8 cellular contexts compared by ENCODE assay signal in genomic region chr6:29942275-29943052, GRCh38. TPM values are rescaled to one million over a fixed set of nuclear protein-coding genes. Genes with fewer than 3 reads are reported as not detected.
DNase-seq lines count a peak whose midpoint lies in the region; ATAC-seq and TF ChIP-seq lines count a peak whose summit lies in the region.

HLA-A (plus strand) TSS chr6:29942532; CDS start chr6:29942554, 22 bp downstream.

- DNase-seq in NCI-H1105 treated with DMSO at 0.1 percent for 48 hours (lab: John Stamatoyannopoulos, UW): peak; percentile 88
- DNase-seq in activated naive CD8-positive, alpha-beta T cell treated with anti-CD3 and anti-CD28 coated beads, Interleukin-2, amount 10 ng/mL, durations not matched to agents 7 days and 5 days: peak; percentile 87
- DNase-seq in head of caudate nucleus: peak; percentile 77 to 98 (median 92)
- peak; percentile 94 for DNase-seq in osteocyte (ENCODE audit: extremely low spot score, unreplicated experiment)
- peak; percentile 84 for DNase-seq in thoracic aorta (ENCODE audit: low spot score)

- H3K27ac ChIP-seq in SU-DHL-6 (ENCODE audit: low read depth, low read length) (peak within 1 kb of the TSS; percentile 22; the same call in 1 of the 2 replicates), thoracic aorta (peak within 1 kb of the TSS; percentile 85 to 92)

- peaks cover 40% of the 10 kb centered on the region for H3K36me3 Mint-ChIP-seq in activated naive CD8-positive, alpha-beta T cell treated with anti-CD3 and anti-CD28 coated beads, Interleukin-2, amount 10 ng/mL, durations not matched to agents 7 days and 5 days
- H3K36me3 Mint-ChIP-seq in osteocyte (ENCODE audit: unreplicated experiment): peaks cover 8% of the 10 kb centered on the region

- ATAC-seq in HG02642 (IDR thresholded peaks at IDR 0.05; ENCODE audit: poor library complexity, unreplicated experiment): peak; percentile 91
- ATAC-seq in activated naive CD8-positive, alpha-beta T cell treated with anti-CD3 and anti-CD28 coated beads, Interleukin-2, amount 10 ng/mL, durations not matched to agents 7 days and 5 days (ENCODE audit: low read depth): peak; percentile 89
- peak; percentile 98 for ATAC-seq in thoracic aorta (ENCODE audit: insufficient number of reproducible peaks, low FRiP score, low read depth)

- peaks cover 3% of the 10 kb centered on the region for H3K27me3 Mint-ChIP-seq in activated naive CD8-positive, alpha-beta T cell treated with anti-CD3 and anti-CD28 coated beads, Interleukin-2, amount 10 ng/mL, durations not matched to agents 7 days and 5 days
- H3K27me3 Mint-ChIP-seq in osteocyte (ENCODE audit: unreplicated experiment): peaks cover 3% of the 10 kb centered on the region

- H3K4me3 ChIP-seq in SU-DHL-6 (ENCODE audit: insufficient read depth, low read length, poor library complexity, severe bottlenecking): peak within 1 kb of the TSS; percentile 66
- peak within 1 kb of the TSS; percentile 81 for H3K4me3 ChIP-seq in thoracic aorta

- no peaks in the 10 kb centered on the region for H3K9me2 ChIP-seq in SU-DHL-6 (replicated peaks; ENCODE audit: insufficient read depth, low read length)

- H3K9me3 ChIP-seq in SU-DHL-6 (ENCODE audit: insufficient read depth, low read length): no peaks in the 10 kb centered on the region
- no peaks in the 10 kb centered on the region for H3K9me3 ChIP-seq in thoracic aorta

- TF ChIP-seq CTCF in SU-DHL-6 (IDR thresholded peaks at IDR 0.05; ENCODE audit: insufficient read depth, low read length, poor library complexity, severe bottlenecking): no peak
- TF ChIP-seq CTCF in osteocyte (IDR thresholded peaks at IDR 0.05): no peak
- TF ChIP-seq CTCF in thoracic aorta (IDR thresholded peaks at IDR 0.05): no peak

- H3K79me2 ChIP-seq in SU-DHL-6 (ENCODE audit: insufficient read depth, low read length): no peaks in the 10 kb centered on the region

- peak within 1 kb of the TSS; percentile 74 for H3K9ac ChIP-seq in SU-DHL-6 (ENCODE audit: low read length)

- H2AFZ ChIP-seq in SU-DHL-6 (ENCODE audit: low read depth, low read length, severe bottlenecking): peak within 1 kb of the TSS; percentile 99

- POLR2A ChIA-PET in activated naive CD8-positive, alpha-beta T cell treated with anti-CD3 and anti-CD28 coated beads, Interleukin-2, amount 10 ng/mL, durations not matched to agents 7 days and 5 days (lab: Charles Lee): interaction anchor here (0.8 to 2.5 kb wide), 6 partner anchors 16 to 234 kb away, joined by 3 to 15 read pairs (median 6); partner anchors contain the start of gene POLR1H

- intact Hi-C loops in head of caudate nucleus (cut with DNase I): no loop called here

- no peaks in the 10 kb centered on the region for H3K27me3 ChIP-seq in SU-DHL-6 (ENCODE audit: low read length)
- H3K27me3 ChIP-seq in thoracic aorta (replicated peaks; ENCODE audit: insufficient read depth): no peaks in the 10 kb centered on the region

- peak within 1 kb of the TSS; percentile 100 for H3K27ac Mint-ChIP-seq in activated naive CD8-positive, alpha-beta T cell treated with anti-CD3 and anti-CD28 coated beads, Interleukin-2, amount 10 ng/mL, durations not matched to agents 7 days and 5 days
- H3K27ac Mint-ChIP-seq in osteocyte (ENCODE audit: unreplicated experiment): peak within 1 kb of the TSS; percentile 95

- H4K20me1 ChIP-seq in SU-DHL-6 (ENCODE audit: low read depth, low read length): no peaks in the 10 kb centered on the region

- peaks cover 0 to 15% of the 10 kb centered on the region in 2 donors for H3K4me1 ChIP-seq in thoracic aorta (ENCODE audit: control insufficient read depth in 1 of 2, low read depth in 2 of 2)

- peak; percentile 97 for TF ChIP-seq POLR2A in GM10847 (IDR thresholded peaks at IDR 0.05; ENCODE audit: extremely low read depth, insufficient read length)

- H3K36me3 ChIP-seq in SU-DHL-6 (ENCODE audit: low read length): no peaks in the 10 kb centered on the region; the same call in 1 of the 2 replicates
- H3K36me3 ChIP-seq in thoracic aorta: no peaks in the 10 kb centered on the region

- peak within 1 kb of the TSS; percentile 97 for H3K4me3 Mint-ChIP-seq in activated naive CD8-positive, alpha-beta T cell treated with anti-CD3 and anti-CD28 coated beads, Interleukin-2, amount 10 ng/mL, durations not matched to agents 7 days and 5 days
- H3K4me3 Mint-ChIP-seq in osteocyte (ENCODE audit: unreplicated experiment): peak within 1 kb of the TSS; percentile 89

- H3K9me3 Mint-ChIP-seq in activated naive CD8-positive, alpha-beta T cell treated with anti-CD3 and anti-CD28 coated beads, Interleukin-2, amount 10 ng/mL, durations not matched to agents 7 days and 5 days: no peaks in the 10 kb centered on the region
- H3K9me3 Mint-ChIP-seq in osteocyte (ENCODE audit: unreplicated experiment): no peaks in the 10 kb centered on the region

- H3K4me1 Mint-ChIP-seq in activated naive CD8-positive, alpha-beta T cell treated with anti-CD3 and anti-CD28 coated beads, Interleukin-2, amount 10 ng/mL, durations not matched to agents 7 days and 5 days: peaks cover 40% of the 10 kb centered on the region
- peaks cover 16% of the 10 kb centered on the region for H3K4me1 Mint-ChIP-seq in osteocyte (ENCODE audit: unreplicated experiment)

- H3K4me2 ChIP-seq in SU-DHL-6 (ENCODE audit: low read depth, low read length, poor library complexity, severe bottlenecking): peak within 1 kb of the TSS; percentile 92

- no peaks in the 10 kb centered on the region for H3F3A ChIP-seq in SU-DHL-6 (ENCODE audit: insufficient read depth)

RNA-seq across cellular contexts. Expression of gene HLA-A, which starts in this region (rescaled TPM):
- total RNA-seq in activated naive CD8-positive, alpha-beta T cell treated with anti-CD3 and anti-CD28 coated beads, Interleukin-2, amount 10 ng/mL, durations not matched to agents 7 days and 5 days: 1,000 to 10,000 TPM; 2,013 to 2,035 TPM
- 293 and 316 TPM in 2 replicates for total RNA-seq in osteocyte
- total RNA-seq in thoracic aorta: 100 to 1,000 TPM; 525 to 870 TPM

Comparison
In these comparisons a context has a peak if more than half of its experiments do, and no peak if none do; other contexts are left out.
1. Peak in every context shown above with its lines: DNase-seq, ATAC-seq, H3K4me3 ChIP-seq and H3K27ac ChIP-seq.